In genomic region chr1:108712605-108713150, GRCh38 we compare ENCODE assay signal across 1 cellular context.
TF ChIP-seq lines count a peak whose summit lies in the region.

Gene FNDC7, plus strand, starts transcription at chr1:108712908. Its CDS starts 26 bp downstream, at chr1:108712934.

TF ChIP-seq in WTC11, 78 proteins besides CTCF, POLR2A, EP300 and RAD21 (continued from another document):
- no peak for TF ChIP-seq PRDM15 (CRISPR knock-in tag; IDR thresholded peaks at IDR 0.05)
- no peak for TF ChIP-seq NFYB (CRISPR knock-in tag; conservative IDR thresholded peaks at IDR 0.05; ENCODE audit: low read depth)
- TF ChIP-seq ATF1 (CRISPR knock-in tag; IDR thresholded peaks at IDR 0.05), result no peak
- TF ChIP-seq ZNF138 (CRISPR knock-in tag; conservative IDR thresholded peaks at IDR 0.05), result no peak
- no peak for TF ChIP-seq NFE2L1 (CRISPR knock-in tag; IDR thresholded peaks at IDR 0.05)
- no peak for TF ChIP-seq TP53 (CRISPR knock-in tag; IDR thresholded peaks at IDR 0.05)
- no peak for TF ChIP-seq ZNF423 (CRISPR knock-in tag; IDR thresholded peaks at IDR 0.05)
- no peak for TF ChIP-seq NR2C2 (CRISPR knock-in tag; IDR thresholded peaks at IDR 0.05)
- TF ChIP-seq MAX (CRISPR knock-in tag; IDR thresholded peaks at IDR 0.05), result no peak
- no peak for TF ChIP-seq ATF2 (CRISPR knock-in tag; IDR thresholded peaks at IDR 0.05; ENCODE audit: borderline replicate concordance, low read depth)
- no peak for TF ChIP-seq E2F5 (CRISPR knock-in tag; IDR thresholded peaks at IDR 0.05)
- no peak for TF ChIP-seq IRF2 (CRISPR knock-in tag; IDR thresholded peaks at IDR 0.05; ENCODE audit: borderline replicate concordance, low read depth)
- TF ChIP-seq USF1 (CRISPR knock-in tag; IDR thresholded peaks at IDR 0.05), result no peak
